In genomic region chr4:170093978-170094377, GRCh38 we compare ENCODE assay signal across 1 cellular context.
TF ChIP-seq lines count a peak whose summit lies in the region.

No MANE protein-coding gene starts in this region.

TF ChIP-seq in HepG2, 621 proteins besides CTCF, POLR2A, EP300 and RAD21 (continued from another document):
- TF ChIP-seq ZNF574 (CRISPR knock-in tag; IDR thresholded peaks at IDR 0.05) (no peak), TMF1 (CRISPR knock-in tag; IDR thresholded peaks at IDR 0.05; ENCODE audit: low read depth) (no peak), ZNF317 (CRISPR knock-in tag; IDR thresholded peaks at IDR 0.05) (no peak)
